Comparison of ENCODE assay signal across 13 cellular contexts in genomic region chr5:171312129-171312819, GRCh38. TPM values are rescaled to one million over a fixed set of nuclear protein-coding genes. Genes with fewer than 3 reads are reported as not detected.
DNase-seq lines count a peak whose midpoint lies in the region; ATAC-seq, FAIRE-seq and TF ChIP-seq lines count a peak whose summit lies in the region.
"Had no signal": no experiment of that assay in that cellular context is flagged by ENCODE, and none has a peak within 500 bp of the region (broad histone marks: within the 10 kb centered on the region; RNA-seq: fewer than 3 reads in every experiment).

No MANE protein-coding gene starts in this region.

- peaks cover 21 to 49% of the 10 kb centered on the region in 2 donors for H3K4me1 Mint-ChIP-seq in stimulated activated naive B cell treated with anti-CD40 and anti-IgM and Interleukin-4, amounts not matched to agents 10 μg/mL and 1 μg/mL and 100 μg/mL, for 72 hours

- H3K9me3 ChIP-seq in WERI-Rb-1 (ENCODE audit: severe bottlenecking): peaks cover 28% of the 10 kb centered on the region
- no peaks in the 10 kb centered on the region for H3K9me3 ChIP-seq in kidney (ENCODE audit: control insufficient read depth in 1 of 2, low read length in 2 of 2)
- no peaks in the 10 kb centered on the region for H3K9me3 ChIP-seq in aorta (ENCODE audit: control insufficient read depth, low read length)
- no peaks in the 10 kb centered on the region for H3K9me3 ChIP-seq in thyroid gland

- DNase-seq in activated CD8-positive, alpha-beta memory T cell treated with anti-CD3 and anti-CD28 coated beads, Interleukin-2, amount 50 U/mL, for 48 hours: peak; percentile 64
- no peak for DNase-seq in activated CD8-positive, alpha-beta memory T cell treated with anti-CD3 and anti-CD28 coated beads for 24 hours
- DNase-seq in WERI-Rb-1 (no peak), kidney (peak; percentile 61), aorta (no peak), NCI-H2171 (lab: John Stamatoyannopoulos, UW) (no peak), thyroid gland (no peak)
- DNase-seq in stimulated activated naive B cell treated with anti-CD40 and anti-IgM and Interleukin-4, amounts not matched to agents 10 μg/mL and 1 μg/mL and 100 μg/mL, for 72 hours: no peak
- DNase-seq: activated naive CD4-positive, alpha-beta T cell treated with Interleukin-2 at 50 U/mL for 16 hours; GM23248; NCI-H1930; stimulated activated CD4-positive, alpha-beta T cell treated with anti-CD3 and anti-CD28 coated beads, Interleukin-4, amount 100 ng/mL, for 1 hour had no signal

- intact Hi-C loops in kidney (cut with DNase I) (no loop called here), aorta (cut with DNase I) (no loop called here), thyroid gland (cut with DNase I) (no loop called here)

- peak overlapping the region; percentile 83 for H3K27ac Mint-ChIP-seq in stimulated activated naive B cell treated with anti-CD40 and anti-IgM and Interleukin-4, amounts not matched to agents 10 μg/mL and 1 μg/mL and 100 μg/mL, for 72 hours

- WGBS in aorta, 2 donors: 6 to 7% methylated on average over 65 to 66 of the region's 66 CpGs
- 5 to 6% methylated on average over 36 to 57 of the region's 66 CpGs for WGBS in thyroid gland, 2 donors

- TF ChIP-seq POLR2A in thyroid gland (IDR thresholded peaks at IDR 0.05): no peak

- FAIRE-seq in kidney (lab: Jason Lieb, UNC): no peak

- H3K27ac ChIP-seq in WERI-Rb-1: no peak overlapping the region
- H3K27ac ChIP-seq in kidney (ENCODE audit: low read depth in 2 of 2, low read length in 2 of 2): no peak overlapping the region
- no peak overlapping the region for H3K27ac ChIP-seq in aorta (ENCODE audit: low read depth in 1 of 2, low read length in 2 of 2)
- H3K27ac ChIP-seq in thyroid gland: no peak overlapping the region
- H3K27ac ChIP-seq: GM23248 had no signal

- H3K27me3 ChIP-seq in WERI-Rb-1 (ENCODE audit: insufficient read depth, low read depth, severe bottlenecking): peaks cover 98% of the 10 kb centered on the region
- peaks cover 0 to 2% of the 10 kb centered on the region in 2 donors for H3K27me3 ChIP-seq in aorta (ENCODE audit: control insufficient read depth in 1 of 2, insufficient read depth in 2 of 2, low read length in 1 of 2)
- H3K27me3 ChIP-seq in thyroid gland: peaks cover 84% of the 10 kb centered on the region

- no peak overlapping the region for H3K9ac ChIP-seq in kidney (ENCODE audit: low read length in 2 of 2)
- H3K9ac ChIP-seq: GM23248 had no signal

- H3K4me3 Mint-ChIP-seq in stimulated activated naive B cell treated with anti-CD40 and anti-IgM and Interleukin-4, amounts not matched to agents 10 μg/mL and 1 μg/mL and 100 μg/mL, for 72 hours: peak overlapping the region; percentile 33 to 65

- H3K36me3 ChIP-seq in WERI-Rb-1: no peaks in the 10 kb centered on the region
- H3K36me3 ChIP-seq in kidney (ENCODE audit: control insufficient read depth in 1 of 2, insufficient read depth in 2 of 2, low read length in 2 of 2): no peaks in the 10 kb centered on the region
- H3K36me3 ChIP-seq in aorta (ENCODE audit: control insufficient read depth in 1 of 2, insufficient read depth in 2 of 2, low read length in 1 of 2): no peaks in the 10 kb centered on the region
- H3K36me3 ChIP-seq in thyroid gland: no peaks in the 10 kb centered on the region

- H3K4me1 ChIP-seq in kidney (ENCODE audit: control insufficient read depth in 1 of 2, insufficient read depth in 1 of 2, low read depth in 1 of 2, low read length in 2 of 2) (no peaks in the 10 kb centered on the region), aorta (ENCODE audit: control insufficient read depth in 1 of 2, insufficient read depth in 2 of 2, low read length in 2 of 2) (no peaks in the 10 kb centered on the region), thyroid gland (peaks cover 46 to 65% of the 10 kb centered on the region in 2 donors)

- no peak for ATAC-seq in stimulated activated naive B cell treated with anti-CD40 and anti-IgM and Interleukin-4, amounts not matched to agents 10 μg/mL and 1 μg/mL and 100 μg/mL, for 72 hours (replicated peaks)
- ATAC-seq in aorta (ENCODE audit: low FRiP score): no peak

- no peaks in the 10 kb centered on the region for H3K9me3 Mint-ChIP-seq in stimulated activated naive B cell treated with anti-CD40 and anti-IgM and Interleukin-4, amounts not matched to agents 10 μg/mL and 1 μg/mL and 100 μg/mL, for 72 hours

- TF ChIP-seq CTCF in WERI-Rb-1 (IDR thresholded peaks at IDR 0.05; ENCODE audit: low read depth, low read length): no peak
- TF ChIP-seq CTCF in kidney (IDR thresholded peaks at IDR 0.05; ENCODE audit: borderline replicate concordance, extremely low read depth, insufficient read depth): no peak
- no peak for TF ChIP-seq CTCF in thyroid gland (IDR thresholded peaks at IDR 0.05)

- peaks cover 4 to 13% of the 10 kb centered on the region in 2 donors for H3K36me3 Mint-ChIP-seq in stimulated activated naive B cell treated with anti-CD40 and anti-IgM and Interleukin-4, amounts not matched to agents 10 μg/mL and 1 μg/mL and 100 μg/mL, for 72 hours

- H3K4me3 ChIP-seq in WERI-Rb-1 (ENCODE audit: low read depth, low read length): peak overlapping the region; percentile 46
- H3K4me3 ChIP-seq in kidney (ENCODE audit: low read length in 2 of 2): no peak overlapping the region
- H3K4me3 ChIP-seq in aorta (ENCODE audit: low read length in 2 of 2): peak overlapping the region in 1 of 2 donors; percentile 25
- H3K4me3 ChIP-seq in thyroid gland (replicated peaks in 1 of 3): no peak overlapping the region
- H3K4me3 ChIP-seq: GM23248 had no signal

- H3K27me3 Mint-ChIP-seq in stimulated activated naive B cell treated with anti-CD40 and anti-IgM and Interleukin-4, amounts not matched to agents 10 μg/mL and 1 μg/mL and 100 μg/mL, for 72 hours: peaks cover 54 to 87% of the 10 kb centered on the region in 2 donors

RNA-seq across cellular contexts. Expression of gene TLX3, which starts 3.2 kb away (rescaled TPM):
- total RNA-seq in kidney (not detected), aorta (not detected), thyroid gland (not detected)
- polyA plus RNA-seq in kidney (ENCODE audit: insufficient read depth, low read depth, low replicate concordance) (not detected), aorta (not detected)
- total RNA-seq: GM23248, mucosa of gallbladder had no signal
- polyA plus RNA-seq: GM23248 had no signal

Comparison
In these comparisons a context has a peak if more than half of its experiments do, and no peak if none do; other contexts are left out.
1. DNase-seq: peak in activated CD8-positive, alpha-beta memory T cell treated with anti-CD3 and anti-CD28 coated beads, Interleukin-2, amount 50 U/mL, for 48 hours (single experiment) and kidney (single experiment); none in activated CD8-positive, alpha-beta memory T cell treated with anti-CD3 and anti-CD28 coated beads for 24 hours (single experiment), WERI-Rb-1 (single experiment), stimulated activated naive B cell treated with anti-CD40 and anti-IgM and Interleukin-4, amounts not matched to agents 10 μg/mL and 1 μg/mL and 100 μg/mL, for 72 hours (single experiment), aorta (0 of 2), NCI-H2171 (single experiment) and thyroid gland (0 of 2).